12 cellular contexts compared by ENCODE assay signal in the genomic region with DNA sequence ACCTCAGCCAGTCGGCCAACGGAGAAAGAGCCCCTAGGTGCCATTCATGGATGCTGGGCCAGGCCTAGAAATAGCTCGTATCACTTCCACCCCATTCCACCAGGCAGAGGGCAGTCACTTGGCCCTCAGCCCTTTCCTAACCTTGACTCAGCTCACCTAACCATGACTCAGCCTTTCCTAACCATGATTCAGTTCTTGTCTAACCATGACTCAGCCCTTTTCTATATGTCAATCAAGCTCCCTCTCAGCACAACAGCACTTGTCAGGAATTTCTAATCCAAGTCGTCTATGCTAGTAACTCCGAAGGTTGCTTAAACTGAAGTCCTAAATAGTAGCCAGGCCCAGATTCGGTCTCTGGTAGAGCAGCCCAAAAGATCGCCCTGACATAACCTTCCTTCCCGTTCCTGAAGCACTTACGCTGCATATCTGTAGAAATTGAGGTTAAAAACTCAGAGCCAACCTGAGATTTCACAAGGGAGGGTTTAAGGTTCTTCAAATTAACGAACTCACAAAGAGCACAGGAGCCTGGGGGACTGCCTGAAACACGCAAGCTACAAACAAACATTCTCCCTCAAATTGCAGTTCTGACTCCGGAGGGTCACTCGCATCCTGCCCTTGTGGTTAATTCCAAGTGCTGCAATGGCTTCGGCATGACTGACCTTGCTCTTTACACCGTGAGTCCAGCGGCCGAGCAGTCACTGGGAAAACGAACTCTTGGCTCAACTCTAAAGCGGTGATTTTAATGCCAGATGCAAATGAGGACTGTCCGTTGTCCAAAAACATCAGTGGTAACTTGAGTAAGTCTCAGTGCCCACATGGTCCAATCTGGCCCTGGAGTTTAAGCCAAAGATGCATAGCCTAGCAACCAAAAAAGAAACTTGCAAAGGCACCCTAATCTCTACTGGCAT.
A peak's percentile ranks its signal among the peaks of the same experiment; 100 is the strongest.
DNase-seq lines count a peak whose midpoint lies in the region; ATAC-seq, FAIRE-seq and TF ChIP-seq lines count a peak whose summit lies in the region.
"Had no signal": no experiment of that assay in that cellular context is flagged by ENCODE, and none has a peak within 500 bp of the region (broad histone marks: within the 10 kb centered on the region; RNA-seq: fewer than 3 reads in every experiment).

No MANE protein-coding gene starts in this region.

- TF ChIP-seq EP300 in H1 (IDR thresholded peaks at IDR 0.05; ENCODE audit: borderline replicate concordance in 1 of 2, low read depth in 2 of 2, low read length in 2 of 2), result no peak

- WGBS in H1 (ENCODE audit: extremely low coverage in 1 of 2, insufficient coverage in 1 of 2, insufficient read length in 1 of 2, insufficient replicate concordance in 2 of 2, low coverage in 1 of 2, low lambda C conversion rate in 2 of 2, missing lambda C conversion rate in 1 of 2), 2 experiments, result 85% methylated on average over 20 of the region's 20 CpGs; no CpG with 5 or more reads in 1 of the 2 experiments

- peaks cover 0 to 2% (median 0%) of the 10 kb centered on the region in 8 donors for H3K9me3 Mint-ChIP-seq in CD4-positive, alpha-beta memory T cell

- H3K36me3 Mint-ChIP-seq in CD4-positive, alpha-beta memory T cell, result peaks cover 16 to 38% of the 10 kb centered on the region in 2 donors

- no peak overlapping the region for H3K4me2 ChIP-seq in H1 (ENCODE audit: insufficient read depth in 1 of 2, low read depth in 2 of 2, low read length in 2 of 2)

- H3K27me3 Mint-ChIP-seq in CD4-positive, alpha-beta memory T cell, result no peaks in the 10 kb centered on the region

- H3K23me2 ChIP-seq in H1 (ENCODE audit: low read depth, low read length), result no peaks in the 10 kb centered on the region

- H2BK5ac ChIP-seq in H1 (ENCODE audit: low read depth, low read length), result no peak overlapping the region

- H2BK20ac ChIP-seq in H1 (ENCODE audit: low read length), result no peak overlapping the region

- no peak overlapping the region for H3K14ac ChIP-seq in H1 (ENCODE audit: insufficient read length)

- no peak overlapping the region for H2BK15ac ChIP-seq in H1 (ENCODE audit: low read length)

- no peak overlapping the region for H3K27ac ChIP-seq in H1 (ENCODE audit: low read depth, low read length)
- H3K27ac ChIP-seq in CD4-positive, alpha-beta memory T cell (ENCODE audit: low read depth, low read length), result no peak overlapping the region
- H3K27ac ChIP-seq: heart right ventricle, Peyer's patch, upper lobe of right lung had no signal

- H2BK12ac ChIP-seq in H1 (ENCODE audit: low read depth, low read length), result no peak overlapping the region

- no peak overlapping the region for H2AFZ ChIP-seq in H1 (ENCODE audit: low read length)

- H4K91ac ChIP-seq in H1 (replicated peaks; ENCODE audit: insufficient read length, low read length), result no peak overlapping the region

- H3K27me3 ChIP-seq in H1 (replicated peaks in 1 of 4; ENCODE audit: control insufficient read depth in 3 of 4, extremely low read depth in 1 of 4, insufficient read depth in 3 of 4, low read length in 3 of 4), result no peaks in the 10 kb centered on the region
- no peaks in the 10 kb centered on the region for H3K27me3 ChIP-seq in CD4-positive, alpha-beta memory T cell (ENCODE audit: insufficient read depth, low read length)
- H3K27me3 ChIP-seq: heart right ventricle, Peyer's patch, upper lobe of right lung had no signal

- H3K4me1 Mint-ChIP-seq in CD4-positive, alpha-beta memory T cell, result no peaks in the 10 kb centered on the region

- intact Hi-C loops in CD4-positive, alpha-beta memory T cell (cut with micrococcal nuclease), result no loop called here

- ATAC-seq in GM18517 (IDR thresholded peaks at IDR 0.05; ENCODE audit: unreplicated experiment), result no peak
- ATAC-seq: upper lobe of right lung had no signal

- H3K79me2 ChIP-seq in H1 (ENCODE audit: control insufficient read depth in 1 of 2, insufficient read depth in 2 of 2, low read length in 2 of 2), result no peaks in the 10 kb centered on the region

- in situ Hi-C loops in G401 (cut with HindIII; ENCODE audit: low sequenced_read_pairs), result no loop called here

- H3K9me3 ChIP-seq in H1 (ENCODE audit: insufficient read depth in 2 of 2, low read depth in 1 of 2, low read length in 1 of 2), result no peaks in the 10 kb centered on the region
- H3K9me3 ChIP-seq in CD4-positive, alpha-beta memory T cell (ENCODE audit: control insufficient read depth in 1 of 2, low read length in 2 of 2), result no peaks in the 10 kb centered on the region
- H3K9me3 ChIP-seq: Peyer's patch, upper lobe of right lung had no signal

- H2AK5ac ChIP-seq in H1 (ENCODE audit: low read depth, low read length), result no peak overlapping the region

- POLR2A ChIA-PET in H1 (lab: Charles Lee; ENCODE audit: partially characterized antibody), result no interaction called here
- POLR2A ChIA-PET in CD4-positive, alpha-beta memory T cell (lab: Charles Lee; ENCODE audit: partially characterized antibody), result no interaction called here

- peaks cover 0 to 2% (median 0%) of the 10 kb centered on the region in 4 experiments; a peak in 2 of 7 replicates for H3K4me1 ChIP-seq in H1 (replicated peaks in 1 of 4; ENCODE audit: control insufficient read depth in 3 of 4, insufficient read depth in 4 of 4, low read length in 3 of 4)
- H3K4me1 ChIP-seq in CD4-positive, alpha-beta memory T cell (ENCODE audit: insufficient read depth, low read length), result no peaks in the 10 kb centered on the region
- H3K4me1 ChIP-seq: Peyer's patch, upper lobe of right lung had no signal

- H2BK120ac ChIP-seq in H1 (replicated peaks; ENCODE audit: low read depth, low read length), result no peak overlapping the region

- no peaks in the 10 kb centered on the region for H4K20me1 ChIP-seq in H1 (replicated peaks in 1 of 2; ENCODE audit: control insufficient read depth in 1 of 2, insufficient read depth in 2 of 2, low read length in 2 of 2)

- no peak overlapping the region for H3K27ac Mint-ChIP-seq in CD4-positive, alpha-beta memory T cell

- no peak overlapping the region; the same call in 1 of the 2 replicates for H3K18ac ChIP-seq in H1 (ENCODE audit: extremely low read depth, low read length)

- no peak overlapping the region for H4K5ac ChIP-seq in H1 (ENCODE audit: insufficient read length, low read depth, low read length)

- CTCF ChIA-PET in H1 (lab: Charles Lee; ENCODE audit: partially characterized antibody), result no interaction called here
- CTCF ChIA-PET in CD4-positive, alpha-beta memory T cell (lab: Charles Lee; ENCODE audit: partially characterized antibody), result no interaction called here

- no peak for TF ChIP-seq POLR2A in H1 (IDR thresholded peaks at IDR 0.05; ENCODE audit: control extremely low read depth in 1 of 2, low read depth in 2 of 2, low read length in 2 of 2)

- H3K56ac ChIP-seq in H1 (replicated peaks; ENCODE audit: insufficient read length, low read depth, low read length), result no peak overlapping the region

- H3K36me3 ChIP-seq in H1 (ENCODE audit: control insufficient read depth in 2 of 4, insufficient read depth in 4 of 4, low read length in 3 of 4), result no peaks in the 10 kb centered on the region
- no peaks in the 10 kb centered on the region for H3K36me3 ChIP-seq in CD4-positive, alpha-beta memory T cell (ENCODE audit: insufficient read depth, low read length)
- H3K36me3 ChIP-seq: heart right ventricle, Peyer's patch, upper lobe of right lung had no signal

- no peak for TF ChIP-seq RAD21 in H1 (IDR thresholded peaks at IDR 0.05 in 1 of 2, conservative IDR thresholded peaks at IDR 0.05 in 1 of 2; ENCODE audit: low read depth in 2 of 2, low read length in 2 of 2)

- H3K79me1 ChIP-seq in H1 (ENCODE audit: low read depth, low read length), result no peaks in the 10 kb centered on the region

- H3K4me3 ChIP-seq in H1 (ENCODE audit: extremely low read depth in 1 of 4, insufficient read depth in 2 of 4, low read depth in 3 of 4, low read length in 4 of 4), result no peak overlapping the region
- no peak overlapping the region for H3K4me3 ChIP-seq in CD4-positive, alpha-beta memory T cell (ENCODE audit: low read length in 2 of 2)
- H3K4me3 ChIP-seq: heart right ventricle, Peyer's patch, upper lobe of right lung had no signal

- no peak overlapping the region for H4K8ac ChIP-seq in H1 (ENCODE audit: extremely low read depth, insufficient read depth, low read length)

- TF ChIP-seq CTCF in H1 (IDR thresholded peaks at IDR 0.05; ENCODE audit: control extremely low read depth in 1 of 3, insufficient read depth in 1 of 3, low read depth in 1 of 3, low read length in 3 of 3), result peak in 1 of 3 experiments; percentile 3; a peak in 1 of 4 replicates

- H3K4me3 Mint-ChIP-seq in CD4-positive, alpha-beta memory T cell, result no peak overlapping the region

- no peak overlapping the region for H3K4ac ChIP-seq in H1 (replicated peaks; ENCODE audit: insufficient read length, low read depth, low read length)

- no peak overlapping the region for H3K23ac ChIP-seq in H1 (ENCODE audit: insufficient read length)

- peak; percentile 86 for FAIRE-seq in H1 (lab: Jason Lieb, UNC)
- FAIRE-seq: G401.6 had no signal

- DNase-seq in G401 (ENCODE audit: low spot score) (peak; percentile 11), NCI-H460 (ENCODE audit: extremely low read depth, low read depth) (peak; percentile 51), H1 (ENCODE audit: low read depth in 1 of 2, low spot score in 2 of 2) (no peak), myocyte (ENCODE audit: low read depth) (peak; percentile 3), NCI-H345 treated with DMSO at 0.1 percent for 48 hours (lab: John Stamatoyannopoulos, UW; ENCODE audit: unreplicated experiment) (no peak), AG20443 (ENCODE audit: low spot score) (no peak)
- DNase-seq in CD4-positive, alpha-beta memory T cell, result no peak
- DNase-seq: heart right ventricle, Peyer's patch, upper lobe of right lung had no signal

- no peak overlapping the region for H3K9ac ChIP-seq in H1 (replicated peaks in 1 of 4; ENCODE audit: extremely low read depth in 1 of 4, low read depth in 3 of 4, low read length in 3 of 4)

TF ChIP-seq in H1, 55 proteins besides CTCF, POLR2A, EP300 and RAD21 (continues in another document):
- TF ChIP-seq BACH1 (IDR thresholded peaks at IDR 0.05; ENCODE audit: low read length) (peak; percentile 100), JUND (IDR thresholded peaks at IDR 0.05; ENCODE audit: low read length) (peak; percentile 61), MAFK (IDR thresholded peaks at IDR 0.05; ENCODE audit: low read depth, low read length) (peak; percentile 99), NANOG (IDR thresholded peaks at IDR 0.05; ENCODE audit: insufficient read depth, low read depth, low read length, poor library complexity, severe bottlenecking) (no peak), ASH2L (IDR thresholded peaks at IDR 0.05; ENCODE audit: low read length) (no peak), BRCA1 (IDR thresholded peaks at IDR 0.05; ENCODE audit: low read depth, low read length) (no peak), CHD1 (IDR thresholded peaks at IDR 0.05; ENCODE audit: low read depth, low read length) (no peak), TAF7 (optimal IDR thresholded peaks at IDR 0.05; ENCODE audit: borderline replicate concordance, low read depth, low read length) (no peak), SIN3A (conservative IDR thresholded peaks at IDR 0.05 in 1 of 2, IDR thresholded peaks at IDR 0.05 in 1 of 2; ENCODE audit: low read depth in 1 of 2, low read length in 2 of 2) (no peak)
- TF ChIP-seq, protein P1, sequence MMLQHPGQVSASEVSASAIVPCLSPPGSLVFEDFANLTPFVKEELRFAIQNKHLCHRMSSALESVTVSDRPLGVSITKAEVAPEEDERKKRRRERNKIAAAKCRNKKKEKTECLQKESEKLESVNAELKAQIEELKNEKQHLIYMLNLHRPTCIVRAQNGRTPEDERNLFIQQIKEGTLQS (IDR thresholded peaks at IDR 0.05; ENCODE audit: insufficient read depth, low read depth, low read length), result no peak

Comparison
In these comparisons a context has a peak if more than half of its experiments do, and no peak if none do; other contexts are left out.
1. DNase-seq: peak in G401 (single experiment), NCI-H460 (single experiment) and myocyte (single experiment); none in H1 (0 of 2), CD4-positive, alpha-beta memory T cell (0 of 5), NCI-H345 treated with DMSO at 0.1 percent for 48 hours (single experiment) and AG20443 (single experiment).